Comparison of ENCODE assay signal across 35 cellular contexts in the genomic region with DNA sequence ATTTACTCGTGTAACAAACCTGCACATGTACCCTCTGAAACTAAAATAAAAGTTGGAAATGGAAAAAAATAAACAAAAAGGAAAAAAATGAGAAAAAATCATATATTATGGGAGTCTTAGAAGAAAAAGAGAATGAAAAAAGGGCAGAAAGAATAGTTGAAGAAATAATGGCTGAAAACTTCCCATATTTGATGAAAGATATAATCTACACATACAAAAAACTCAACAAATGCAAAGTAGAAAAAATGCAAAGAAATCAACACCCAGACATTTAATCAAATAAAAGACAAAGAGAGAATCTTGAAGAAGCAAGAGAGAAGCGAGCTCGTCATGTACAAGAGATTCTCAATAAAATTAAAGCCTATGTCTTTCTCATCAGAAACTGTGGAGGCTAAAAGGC.
"Had no signal": no experiment of that assay in that cellular context is flagged by ENCODE, and none has a peak within 500 bp of the region (broad histone marks: within the 10 kb centered on the region; RNA-seq: fewer than 3 reads in every experiment).

No MANE protein-coding gene starts in this region.

- H3K36me3 ChIP-seq: MG63 had no signal

- H3K4me3 ChIP-seq: MG63 had no signal

- H3K27me3 ChIP-seq: MG63 had no signal

- DNase-seq: Kasumi-1, MG63, MM.1S, MV-4-11, NCI-H1048, NCI-H1092, NCI-H1092 treated with DMSO at 0.1 percent for 48 hours, NCI-H1105, NCI-H1105 treated with DMSO at 0.1 percent for 48 hours, NCI-H1417, NCI-H1417 treated with DMSO at 0.1 percent for 48 hours, NCI-H1436, NCI-H1436 treated with DMSO at 0.1 percent for 48 hours, NCI-H146, NCI-H1694, NCI-H1694 treated with DMSO at 0.1 percent for 48 hours, NCI-H187, NCI-H187 treated with DMSO at 0.1 percent for 48 hours, NCI-H1930, NCI-H2029, NCI-H2029 treated with DMSO at 0.1 percent for 48 hours, NCI-H2081, NCI-H2081 treated with DMSO at 0.1 percent for 48 hours, NCI-H2107, NCI-H2171, NCI-H2171 treated with DMSO at 0.1 percent for 48 hours, NCI-H2227 treated with DMSO at 0.1 percent for 48 hours, NCI-H226, NCI-H345, NCI-H446, NCI-H446 treated with DMSO at 0.1 percent for 48 hours, NCI-H510A, NCI-H510A treated with DMSO at 0.1 percent for 48 hours, NCI-H524, NCI-H524 treated with DMSO at 0.1 percent for 48 hours had no signal
